9 cellular contexts compared by ENCODE assay signal in the genomic region with DNA sequence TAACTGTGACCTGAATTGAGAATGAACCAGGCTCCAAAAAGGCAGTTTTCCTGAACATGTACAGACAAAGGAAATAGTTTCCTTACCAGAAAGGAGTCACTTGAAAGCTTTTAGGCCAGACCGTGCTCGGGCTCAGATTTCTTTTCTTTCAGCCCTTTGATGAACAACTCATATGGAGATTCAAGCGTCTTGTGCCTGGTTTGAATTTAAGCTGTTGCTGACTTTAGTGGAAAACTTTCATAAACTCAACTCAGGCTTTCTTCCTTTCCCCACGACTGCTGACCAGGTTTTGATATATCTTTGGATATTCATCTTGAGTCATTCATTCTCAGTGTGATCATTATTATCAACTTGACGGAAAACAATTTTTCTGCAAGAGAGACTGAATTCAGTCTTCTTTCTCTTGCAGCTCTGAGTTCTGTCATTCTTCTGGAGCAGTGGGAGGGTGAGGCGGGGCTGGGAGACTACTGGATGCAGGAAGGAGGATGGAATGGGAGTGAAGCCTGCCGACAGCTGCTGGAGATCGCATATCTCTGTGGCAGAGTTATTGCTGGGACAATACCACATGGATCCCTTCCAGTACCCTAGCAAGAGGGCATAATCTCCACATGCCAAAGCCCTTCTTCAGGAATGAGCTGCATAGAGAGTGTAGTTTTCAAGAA.
A peak's percentile ranks its signal among the peaks of the same experiment; 100 is the strongest.
DNase-seq lines count a peak whose midpoint lies in the region; TF ChIP-seq lines count a peak whose summit lies in the region.
"Had no signal": no experiment of that assay in that cellular context is flagged by ENCODE, and none has a peak within 500 bp of the region (broad histone marks: within the 10 kb centered on the region; RNA-seq: fewer than 3 reads in every experiment).

No MANE protein-coding gene starts in this region.

- 24 to 34% methylated on average over 5 to 8 of the region's 8 CpGs for WGBS in esophagus squamous epithelium, 2 donors
- WGBS in mesodermal cell (ENCODE audit: insufficient coverage in 2 of 2), 2 experiments: 20 to 32% methylated on average over 2 to 3 of the region's 8 CpGs
- WGBS in suprapubic skin: 24% methylated on average over 8 of the region's 8 CpGs

- H3K36me3 ChIP-seq in MG63: no peaks in the 10 kb centered on the region
- no peaks in the 10 kb centered on the region for H3K36me3 ChIP-seq in esophagus squamous epithelium
- H3K36me3 ChIP-seq in mesodermal cell (ENCODE audit: control insufficient read depth, insufficient read depth, low read length): no peaks in the 10 kb centered on the region
- no peaks in the 10 kb centered on the region for H3K36me3 ChIP-seq in suprapubic skin
- H3K36me3 ChIP-seq in BE2C: no peaks in the 10 kb centered on the region
- H3K36me3 ChIP-seq in WERI-Rb-1: no peaks in the 10 kb centered on the region
- H3K36me3 ChIP-seq: pancreas had no signal

- H3K9me3 ChIP-seq in MG63: no peaks in the 10 kb centered on the region
- no peaks in the 10 kb centered on the region for H3K9me3 ChIP-seq in esophagus squamous epithelium
- no peaks in the 10 kb centered on the region for H3K9me3 ChIP-seq in mesodermal cell (ENCODE audit: control insufficient read depth, low read length)
- H3K9me3 ChIP-seq in suprapubic skin: no peaks in the 10 kb centered on the region
- H3K9me3 ChIP-seq in BE2C: no peaks in the 10 kb centered on the region
- no peaks in the 10 kb centered on the region for H3K9me3 ChIP-seq in WERI-Rb-1 (ENCODE audit: severe bottlenecking)
- H3K9me3 ChIP-seq: pancreas had no signal

- intact Hi-C loops in esophagus squamous epithelium (cut with DNase I): no loop called here

- peak; percentile 63 for DNase-seq in MG63
- no peak for DNase-seq in esophagus squamous epithelium (lab: John Stamatoyannopoulos, UW)
- peak in 1 of 2 donors; percentile 85 for DNase-seq in suprapubic skin (ENCODE audit: low spot score in 2 of 2)
- DNase-seq in effector CD8-positive, alpha-beta T cell (lab: John Stamatoyannopoulos, UW): no peak
- DNase-seq in BE2C: no peak
- no peak for DNase-seq in WERI-Rb-1
- DNase-seq: NCI-H2029 treated with DMSO at 0.1 percent for 48 hours, pancreas had no signal

- TF ChIP-seq EP300 in suprapubic skin (IDR thresholded peaks at IDR 0.05): no peak

- no peaks in the 10 kb centered on the region for H3K27me3 ChIP-seq in MG63
- no peaks in the 10 kb centered on the region for H3K27me3 ChIP-seq in esophagus squamous epithelium
- H3K27me3 ChIP-seq in suprapubic skin: no peaks in the 10 kb centered on the region
- no peaks in the 10 kb centered on the region for H3K27me3 ChIP-seq in BE2C
- peaks cover 10% of the 10 kb centered on the region for H3K27me3 ChIP-seq in WERI-Rb-1 (ENCODE audit: insufficient read depth, low read depth, severe bottlenecking)
- H3K27me3 ChIP-seq: pancreas had no signal

- no peak overlapping the region for H3K4me3 ChIP-seq in MG63
- H3K4me3 ChIP-seq in esophagus squamous epithelium: peak overlapping the region in 1 of 4 donors; percentile 1
- H3K4me3 ChIP-seq in mesodermal cell (ENCODE audit: extremely low read depth, insufficient read depth, low read length, poor library complexity, severe bottlenecking): no peak overlapping the region
- peak overlapping the region; percentile 22 for H3K4me3 ChIP-seq in suprapubic skin
- no peak overlapping the region for H3K4me3 ChIP-seq in BE2C (ENCODE audit: low read depth, low read length)
- H3K4me3 ChIP-seq in WERI-Rb-1 (ENCODE audit: low read depth, low read length): no peak overlapping the region
- H3K4me3 ChIP-seq: pancreas had no signal

- no peak for TF ChIP-seq CTCF in esophagus squamous epithelium (IDR thresholded peaks at IDR 0.05)
- no peak for TF ChIP-seq CTCF in suprapubic skin (IDR thresholded peaks at IDR 0.05)
- TF ChIP-seq CTCF in BE2C (IDR thresholded peaks at IDR 0.05; ENCODE audit: low read depth, low read length): no peak
- TF ChIP-seq CTCF in WERI-Rb-1 (IDR thresholded peaks at IDR 0.05; ENCODE audit: low read depth, low read length): no peak

- peak overlapping the region in 3 of 4 donors; percentile 38 to 66 (median 46) for H3K27ac ChIP-seq in esophagus squamous epithelium
- H3K27ac ChIP-seq in mesodermal cell (ENCODE audit: low read depth, low read length, severe bottlenecking): peak overlapping the region; percentile 78
- peak overlapping the region; percentile 78 for H3K27ac ChIP-seq in suprapubic skin
- no peak overlapping the region for H3K27ac ChIP-seq in WERI-Rb-1
- H3K27ac ChIP-seq: pancreas had no signal

- TF ChIP-seq POLR2A in esophagus squamous epithelium (IDR thresholded peaks at IDR 0.05): no peak
- no peak for TF ChIP-seq POLR2A in suprapubic skin (IDR thresholded peaks at IDR 0.05)

- H3K4me1 ChIP-seq in esophagus squamous epithelium (peaks cover 0 to 25% (median 0%) of the 10 kb centered on the region in 3 donors), mesodermal cell (ENCODE audit: control insufficient read depth, insufficient read depth, low read length, poor library complexity, severe bottlenecking) (peaks cover 34% of the 10 kb centered on the region), suprapubic skin (peaks cover 25% of the 10 kb centered on the region), BE2C (no peaks in the 10 kb centered on the region)
- H3K4me1 ChIP-seq: pancreas had no signal
